8 cellular contexts compared by ENCODE assay signal in genomic region chr12:90959538-90960139, GRCh38. TPM values are rescaled to one million over a fixed set of nuclear protein-coding genes. Genes with fewer than 3 reads are reported as not detected.
A peak's percentile ranks its signal among the peaks of the same experiment; 100 is the strongest.
DNase-seq lines count a peak whose midpoint lies in the region; ATAC-seq and TF ChIP-seq lines count a peak whose summit lies in the region.

No MANE protein-coding gene starts in this region.

- H3K4me1 ChIP-seq in CD4-positive, alpha-beta memory T cell (ENCODE audit: insufficient read depth, low read length) = no peaks in the 10 kb centered on the region
- no peaks in the 10 kb centered on the region for H3K4me1 ChIP-seq in hepatocyte (ENCODE audit: insufficient read depth)
- H3K4me1 ChIP-seq in stomach = no peaks in the 10 kb centered on the region

- CTCF ChIA-PET in CD4-positive, alpha-beta memory T cell (lab: Charles Lee; ENCODE audit: partially characterized antibody) = interaction anchor here (0.8 to 2.8 kb wide), 4 partner anchors 9 to 1942 kb away, joined by 3 to 13 read pairs (median 4); no protein-coding TSS in a partner anchor

- H2AFZ ChIP-seq in hepatocyte = no peak overlapping the region

- no peaks in the 10 kb centered on the region for H3K79me2 ChIP-seq in hepatocyte

- H3K36me3 Mint-ChIP-seq in CD4-positive, alpha-beta memory T cell = no peaks in the 10 kb centered on the region

- no peaks in the 10 kb centered on the region for H3K27me3 Mint-ChIP-seq in CD4-positive, alpha-beta memory T cell

- no peak for TF ChIP-seq EP300 in stomach (IDR thresholded peaks at IDR 0.05)

- no peak overlapping the region for H3K4me3 Mint-ChIP-seq in CD4-positive, alpha-beta memory T cell

- TF ChIP-seq CTCF in hepatocyte (IDR thresholded peaks at IDR 0.05; ENCODE audit: poor library complexity) (peak; percentile 75), stomach (IDR thresholded peaks at IDR 0.05) (peak in 5 of 7 experiments; percentile 42 to 53 (median 44))

- H3K4me2 ChIP-seq in hepatocyte = no peak overlapping the region

- no peaks in the 10 kb centered on the region for H3K36me3 ChIP-seq in CD4-positive, alpha-beta memory T cell (ENCODE audit: insufficient read depth, low read length)
- H3K36me3 ChIP-seq in hepatocyte (replicated peaks; ENCODE audit: insufficient read depth, low read depth) (no peaks in the 10 kb centered on the region), stomach (no peaks in the 10 kb centered on the region)

- ATAC-seq in GM18858 (IDR thresholded peaks at IDR 0.05; ENCODE audit: unreplicated experiment) (peak; percentile 81), HG02973 (IDR thresholded peaks at IDR 0.05; ENCODE audit: unreplicated experiment) (peak; percentile 87)

- no peaks in the 10 kb centered on the region for H3K9me3 Mint-ChIP-seq in CD4-positive, alpha-beta memory T cell

- under 1% methylated on average over 4 of the region's 4 CpGs for WGBS in hepatocyte (ENCODE audit: low lambda C conversion rate, missing lambda C conversion rate)
- 1 to 8% (median 3%) methylated on average over 4 of the region's 4 CpGs for WGBS in stomach, 5 donors

- intact Hi-C loops in CD4-positive, alpha-beta memory T cell (cut with micrococcal nuclease) = loop anchor here (1.0 to 5.0 kb wide), 3 partner anchors 1416 to 1942 kb away; no protein-coding TSS in a partner anchor
- intact Hi-C loops in stomach (cut with DNase I; ENCODE audit: low total_unique reads) = no loop called here

- H3K27ac ChIP-seq in CD4-positive, alpha-beta memory T cell (ENCODE audit: low read depth, low read length) = no peak overlapping the region
- H3K27ac ChIP-seq in hepatocyte = no peak overlapping the region
- H3K27ac ChIP-seq in stomach = no peak overlapping the region

- no peak for TF ChIP-seq POLR2A in stomach (IDR thresholded peaks at IDR 0.05)

- H3K27ac Mint-ChIP-seq in CD4-positive, alpha-beta memory T cell = no peak overlapping the region

- no peaks in the 10 kb centered on the region for H3K9me3 ChIP-seq in CD4-positive, alpha-beta memory T cell (ENCODE audit: control insufficient read depth in 1 of 2, low read length in 2 of 2)
- no peaks in the 10 kb centered on the region for H3K9me3 ChIP-seq in hepatocyte (ENCODE audit: low read depth)
- no peaks in the 10 kb centered on the region for H3K9me3 ChIP-seq in stomach

- no peaks in the 10 kb centered on the region for H4K20me1 ChIP-seq in hepatocyte (ENCODE audit: insufficient read depth, poor library complexity, severe bottlenecking)

- no peaks in the 10 kb centered on the region for H3K27me3 ChIP-seq in CD4-positive, alpha-beta memory T cell (ENCODE audit: insufficient read depth, low read length)
- H3K27me3 ChIP-seq in hepatocyte (no peaks in the 10 kb centered on the region), stomach (no peaks in the 10 kb centered on the region)

- H3K4me1 Mint-ChIP-seq in CD4-positive, alpha-beta memory T cell = no peaks in the 10 kb centered on the region

- H3K4me3 ChIP-seq in CD4-positive, alpha-beta memory T cell (ENCODE audit: low read length in 2 of 2) = no peak overlapping the region
- no peak overlapping the region for H3K4me3 ChIP-seq in hepatocyte
- H3K4me3 ChIP-seq in stomach = no peak overlapping the region

- POLR2A ChIA-PET in CD4-positive, alpha-beta memory T cell (lab: Charles Lee; ENCODE audit: partially characterized antibody) = no interaction called here

- DNase-seq in CD4-positive, alpha-beta memory T cell = peak in 4 of 5 donors; percentile 22 to 30 (median 28)
- DNase-seq in NCI-H2107 (lab: John Stamatoyannopoulos, UW) (peak; percentile 11), amniotic epithelial cell (ENCODE audit: low read depth) (peak; percentile 61), hepatocyte (ENCODE audit: low spot score) (peak; percentile 73), stomach (no peak), NCI-H1048 (lab: John Stamatoyannopoulos, UW) (no peak)

- H3K9me2 ChIP-seq in hepatocyte (replicated peaks; ENCODE audit: insufficient read depth) = no peaks in the 10 kb centered on the region

RNA-seq across cellular contexts. Expression of gene CCER1, which starts 4.7 kb away (rescaled TPM):
- not detected for total RNA-seq in CD4-positive, alpha-beta memory T cell
- not detected for polyA plus RNA-seq in CD4-positive, alpha-beta memory T cell
- not detected in 2 replicates for total RNA-seq in hepatocyte
- polyA plus RNA-seq in hepatocyte = not detected in 2 replicates
- not detected for total RNA-seq in stomach
- polyA plus RNA-seq in stomach = not detected

RNA-seq across cellular contexts. Expression of gene EPYC, which starts 45.1 kb away (rescaled TPM):
- not detected for total RNA-seq in CD4-positive, alpha-beta memory T cell
- polyA plus RNA-seq in CD4-positive, alpha-beta memory T cell = not detected
- 0.27 and 0.92 TPM in 2 replicates for total RNA-seq in hepatocyte
- polyA plus RNA-seq in hepatocyte = 0.40 and 0.55 TPM in 2 replicates
- total RNA-seq in stomach = not detected
- polyA plus RNA-seq in stomach = not detected

Comparison
In these comparisons a context has a peak if more than half of its experiments do, and no peak if none do; other contexts are left out.
1. DNase-seq: peak in CD4-positive, alpha-beta memory T cell (4 of 5), NCI-H2107 (single experiment), amniotic epithelial cell (single experiment) and hepatocyte (single experiment); none in stomach (single experiment) and NCI-H1048 (single experiment).